10 cellular contexts compared by ENCODE assay signal in the genomic region with DNA sequence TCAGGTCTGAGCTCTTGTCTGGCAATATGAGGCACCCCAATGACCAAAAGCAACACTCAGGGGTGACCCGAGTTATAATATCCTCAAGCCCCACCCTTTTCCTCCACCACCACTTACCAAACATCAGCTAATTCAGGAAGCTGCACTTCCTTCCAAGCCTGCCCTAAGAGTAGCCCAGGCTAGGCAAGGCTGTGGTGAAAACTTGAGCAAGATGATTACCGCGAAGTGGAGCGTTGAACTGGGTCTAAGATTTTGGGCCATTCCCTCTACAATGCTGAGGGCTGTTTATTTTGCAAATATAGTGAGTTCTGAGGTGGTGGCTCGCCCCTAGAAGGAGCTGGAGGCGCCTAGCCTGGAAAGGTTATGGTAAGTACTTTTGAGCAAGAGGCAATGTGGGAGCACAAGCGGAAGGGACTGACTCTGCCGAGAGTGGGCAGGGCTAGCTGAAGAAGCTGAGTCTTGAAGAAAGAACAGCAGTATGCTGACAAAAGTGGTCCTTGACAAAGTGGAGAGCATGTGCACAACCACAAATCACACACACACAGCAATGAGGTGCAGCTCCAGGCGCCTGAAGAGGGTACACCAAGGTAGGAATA. TPM values are rescaled to one million over a fixed set of nuclear protein-coding genes. Genes with fewer than 3 reads are reported as not detected.
DNase-seq lines count a peak whose midpoint lies in the region; ATAC-seq and TF ChIP-seq lines count a peak whose summit lies in the region.
"Had no signal": no experiment of that assay in that cellular context is flagged by ENCODE, and none has a peak within 500 bp of the region (broad histone marks: within the 10 kb centered on the region; RNA-seq: fewer than 3 reads in every experiment).

A gene with protein sequence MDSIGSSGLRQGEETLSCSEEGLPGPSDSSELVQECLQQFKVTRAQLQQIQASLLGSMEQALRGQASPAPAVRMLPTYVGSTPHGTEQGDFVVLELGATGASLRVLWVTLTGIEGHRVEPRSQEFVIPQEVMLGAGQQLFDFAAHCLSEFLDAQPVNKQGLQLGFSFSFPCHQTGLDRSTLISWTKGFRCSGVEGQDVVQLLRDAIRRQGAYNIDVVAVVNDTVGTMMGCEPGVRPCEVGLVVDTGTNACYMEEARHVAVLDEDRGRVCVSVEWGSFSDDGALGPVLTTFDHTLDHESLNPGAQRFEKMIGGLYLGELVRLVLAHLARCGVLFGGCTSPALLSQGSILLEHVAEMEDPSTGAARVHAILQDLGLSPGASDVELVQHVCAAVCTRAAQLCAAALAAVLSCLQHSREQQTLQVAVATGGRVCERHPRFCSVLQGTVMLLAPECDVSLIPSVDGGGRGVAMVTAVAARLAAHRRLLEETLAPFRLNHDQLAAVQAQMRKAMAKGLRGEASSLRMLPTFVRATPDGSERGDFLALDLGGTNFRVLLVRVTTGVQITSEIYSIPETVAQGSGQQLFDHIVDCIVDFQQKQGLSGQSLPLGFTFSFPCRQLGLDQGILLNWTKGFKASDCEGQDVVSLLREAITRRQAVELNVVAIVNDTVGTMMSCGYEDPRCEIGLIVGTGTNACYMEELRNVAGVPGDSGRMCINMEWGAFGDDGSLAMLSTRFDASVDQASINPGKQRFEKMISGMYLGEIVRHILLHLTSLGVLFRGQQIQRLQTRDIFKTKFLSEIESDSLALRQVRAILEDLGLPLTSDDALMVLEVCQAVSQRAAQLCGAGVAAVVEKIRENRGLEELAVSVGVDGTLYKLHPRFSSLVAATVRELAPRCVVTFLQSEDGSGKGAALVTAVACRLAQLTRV (minus strand): TSS at position 51 of the 596 bp plus-strand sequence. CDS start 3,187 bp downstream, outside the sequence.

- peak within 1 kb of the TSS in 3 of 4 donors; percentile 21 to 45 (median 32) for H3K4me3 ChIP-seq in upper lobe of left lung

- peaks cover 6 to 19% (median 16%) of the 10 kb centered on the region in 4 donors for H3K36me3 ChIP-seq in upper lobe of left lung

- no peaks in the 10 kb centered on the region for H3K9me3 ChIP-seq in upper lobe of left lung

- peak; percentile 60 for DNase-seq in Right ventricle myocardium inferior (ENCODE audit: missing footprints)
- DNase-seq in cardiac septum (ENCODE audit: low spot score) = no peak
- DNase-seq in medulla oblongata (ENCODE audit: extremely low spot score) = peak; percentile 34
- peak in 1 of 2 donors; percentile 70 for DNase-seq in upper lobe of left lung
- DNase-seq in NCI-H1436 (lab: John Stamatoyannopoulos, UW) = no peak
- no peak for DNase-seq in Calu3
- DNase-seq: foreskin keratinocyte, mesenchymal stem cell had no signal

- TF ChIP-seq EP300 in upper lobe of left lung (IDR thresholded peaks at IDR 0.05) = no peak

- ATAC-seq in Right ventricle myocardium inferior (peak; percentile 61), upper lobe of left lung (ENCODE audit: low FRiP score in 2 of 2) (peak; percentile 38 to 73), HG02759 (IDR thresholded peaks at IDR 0.05; ENCODE audit: unreplicated experiment) (no peak)
- ATAC-seq in activated T-helper 17 cell treated with anti-CD3 and anti-CD28 coated beads, Interleukin-2, amount 50 U/mL, for 72 hours (replicated peaks) = no peak
- ATAC-seq: foreskin keratinocyte had no signal

- intact Hi-C loops in Right ventricle myocardium inferior (cut with DNase I) = no loop called here
- intact Hi-C loops in cardiac septum (cut with DNase I) = no loop called here
- intact Hi-C loops in Calu3 (cut with micrococcal nuclease; ENCODE audit: unreplicated experiment) = no loop called here

- H3K9me3 Mint-ChIP-seq in activated T-helper 17 cell treated with anti-CD3 and anti-CD28 coated beads, Interleukin-2, amount 50 U/mL, for 72 hours = no peaks in the 10 kb centered on the region
- no peaks in the 10 kb centered on the region for H3K9me3 Mint-ChIP-seq in Calu3 (ENCODE audit: low read depth, unreplicated experiment)

- peak within 1 kb of the TSS; percentile 41 to 83 (median 78) for H3K27ac ChIP-seq in upper lobe of left lung
- H3K27ac ChIP-seq: foreskin keratinocyte had no signal

- H3K4me1 ChIP-seq in upper lobe of left lung = peaks cover 26 to 55% (median 30%) of the 10 kb centered on the region in 4 donors
- H3K4me1 ChIP-seq: foreskin keratinocyte had no signal

- TF ChIP-seq POLR2A in upper lobe of left lung (IDR thresholded peaks at IDR 0.05) = peak in 1 of 4 donors; percentile 45

- 19 to 39% methylated on average over 9 of the region's 9 CpGs for WGBS in upper lobe of left lung, 2 donors

- peaks cover 23% of the 10 kb centered on the region for H3K36me3 Mint-ChIP-seq in activated T-helper 17 cell treated with anti-CD3 and anti-CD28 coated beads, Interleukin-2, amount 50 U/mL, for 72 hours (ENCODE audit: low read depth)
- peaks cover 5% of the 10 kb centered on the region for H3K36me3 Mint-ChIP-seq in Calu3 (ENCODE audit: insufficient read depth, unreplicated experiment)

- H3K4me3 Mint-ChIP-seq in activated T-helper 17 cell treated with anti-CD3 and anti-CD28 coated beads, Interleukin-2, amount 50 U/mL, for 72 hours = peak within 1 kb of the TSS; percentile 15
- no peak within 1 kb of the TSS for H3K4me3 Mint-ChIP-seq in Calu3 (ENCODE audit: low read depth, unreplicated experiment)

- no peaks in the 10 kb centered on the region for H3K27me3 ChIP-seq in upper lobe of left lung

- peak within 1 kb of the TSS; percentile 73 for H3K27ac Mint-ChIP-seq in activated T-helper 17 cell treated with anti-CD3 and anti-CD28 coated beads, Interleukin-2, amount 50 U/mL, for 72 hours
- H3K27ac Mint-ChIP-seq in Calu3 (ENCODE audit: unreplicated experiment) = no peak within 1 kb of the TSS

- no peak for TF ChIP-seq CTCF in upper lobe of left lung (IDR thresholded peaks at IDR 0.05)
- TF ChIP-seq CTCF in Calu3 (IDR thresholded peaks at IDR 0.05; ENCODE audit: unreplicated experiment) = no peak

- no peaks in the 10 kb centered on the region for H3K27me3 Mint-ChIP-seq in activated T-helper 17 cell treated with anti-CD3 and anti-CD28 coated beads, Interleukin-2, amount 50 U/mL, for 72 hours
- H3K27me3 Mint-ChIP-seq in Calu3 (ENCODE audit: unreplicated experiment) = no peaks in the 10 kb centered on the region

- BruUV-seq in Calu3 (replicated peaks; lab: Mats Ljungman, UMichigan) = no TSS peak

- peaks cover 28% of the 10 kb centered on the region for H3K4me1 Mint-ChIP-seq in activated T-helper 17 cell treated with anti-CD3 and anti-CD28 coated beads, Interleukin-2, amount 50 U/mL, for 72 hours
- peaks cover 24% of the 10 kb centered on the region for H3K4me1 Mint-ChIP-seq in Calu3 (ENCODE audit: low read depth, unreplicated experiment)

- CTCF ChIA-PET in Calu3 (lab: Charles Lee) = interaction anchor here (1.5 kb wide), 1 partner anchor 239 kb away, joined by 6 read pairs; no protein-coding TSS in a partner anchor

RNA-seq across cellular contexts. Expression of the gene that starts here (rescaled TPM):
- 6.4 TPM for total RNA-seq in Right ventricle myocardium inferior
- 4.3 TPM for total RNA-seq in cardiac septum
- total RNA-seq in activated T-helper 17 cell treated with anti-CD3 and anti-CD28 coated beads, Interleukin-2, amount 50 U/mL, for 72 hours = under 1 TPM; 0.29 to 0.76 TPM
- total RNA-seq in upper lobe of left lung = 100 to 1,000 TPM in 1 of 6 donors, 10 to 100 TPM in 5; 16.0 to 106 (median 66.4) TPM
- 0.47 and 1.5 TPM in 2 replicates for total RNA-seq in Calu3 (2022)
- total RNA-seq: foreskin keratinocyte had no signal

Comparison
In these comparisons a context has a peak if more than half of its experiments do, and no peak if none do; other contexts are left out.
1. DNase-seq: peak in Right ventricle myocardium inferior (single experiment) and medulla oblongata (single experiment); none in cardiac septum (single experiment), NCI-H1436 (single experiment) and Calu3 (single experiment).
2. ATAC-seq: peak in Right ventricle myocardium inferior (single experiment) and upper lobe of left lung (2 of 2); none in activated T-helper 17 cell treated with anti-CD3 and anti-CD28 coated beads, Interleukin-2, amount 50 U/mL, for 72 hours (single experiment) and HG02759 (single experiment).